24 cellular contexts compared by ENCODE assay signal in the genomic region with DNA sequence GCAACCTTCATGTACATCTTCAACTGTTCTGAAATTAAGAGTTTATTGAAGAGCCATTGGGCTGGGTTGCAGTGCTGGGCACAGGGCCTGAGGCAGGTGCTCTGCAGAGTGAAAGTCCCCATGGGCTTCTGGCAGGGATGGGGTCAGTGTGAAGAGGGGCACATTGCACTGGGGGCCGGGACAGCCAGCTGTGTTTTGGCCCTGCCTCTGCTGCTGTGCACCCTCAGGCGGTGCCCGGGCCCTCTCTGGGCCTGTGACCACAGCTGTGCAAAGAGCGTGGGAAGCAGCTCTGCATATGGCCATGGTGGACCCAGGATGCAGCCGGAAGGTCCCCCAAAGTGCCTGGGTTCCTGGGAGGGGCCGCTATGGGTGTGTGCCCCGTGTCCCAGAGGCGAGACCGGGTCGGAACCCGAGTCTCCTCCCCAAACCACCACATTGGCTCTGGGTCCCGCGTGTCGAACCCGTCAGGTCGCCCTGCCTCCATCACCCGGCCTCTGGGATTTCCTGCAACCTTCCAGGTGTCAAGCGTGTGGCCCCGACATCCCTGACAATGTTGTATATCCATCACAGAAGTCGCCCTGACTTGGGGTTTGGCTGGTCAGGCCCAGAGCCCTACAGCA.
"Had no signal": no experiment of that assay in that cellular context is flagged by ENCODE, and none has a peak within 500 bp of the region (broad histone marks: within the 10 kb centered on the region; RNA-seq: fewer than 3 reads in every experiment).

No MANE protein-coding gene starts in this region.

- H3K27ac ChIP-seq: coronary artery, neural progenitor cell, parathyroid adenoma, prostate gland, sigmoid colon, skin epidermis, testis, tibial nerve had no signal

- H3K36me3 ChIP-seq: neural progenitor cell, prostate gland, sigmoid colon, tibial nerve had no signal

- H3K4me1 ChIP-seq: neural progenitor cell, parathyroid adenoma, prostate gland, sigmoid colon, testis, tibial nerve had no signal

- H3K4me3 ChIP-seq: coronary artery, lung, neural progenitor cell, prostate gland, sigmoid colon, skin epidermis, testis, tibial nerve had no signal

- H3K27me3 ChIP-seq: neural progenitor cell, testis, tibial nerve had no signal

- DNase-seq: effector CD4-positive, alpha-beta T cell; endodermal cell; foreskin melanocyte; hippocampal formation; kidney glomerular epithelial cell; mesenchymal stem cell; midbrain; occipital lobe; retina; sigmoid colon; stimulated activated CD4-positive, alpha-beta T cell treated with anti-CD3 and anti-CD28 coated beads, Interleukin-2, amount 100 ng/mL, for 24 hours; stimulated activated CD4-positive, alpha-beta T cell treated with anti-CD3 and anti-CD28 coated beads, Interleukin-4, amount 100 ng/mL, for 4 hours; stimulated activated naive B cell treated with anti-CD40 and anti-IgM and Interleukin-4, amounts not matched to agents 10 μg/mL and 1 μg/mL and 100 μg/mL, for 72 hours; stimulated activated naive CD8-positive, alpha-beta T cell treated with anti-CD3 and anti-CD28 coated beads, Interleukin-15, amount 100 ng/mL, for 72 hours; testis had no signal

- ATAC-seq: left lobe of liver; natural killer cell treated with Interleukin-12 subunit alpha and Interleukin-12 subunit beta and Interleukin-15 and Interleukin-18, amount 100 ng/mL, for 72 hours; stimulated activated naive B cell treated with anti-CD40 and anti-IgM and Interleukin-4, amounts not matched to agents 10 μg/mL and 1 μg/mL and 100 μg/mL, for 72 hours; stimulated activated naive CD8-positive, alpha-beta T cell treated with anti-CD3 and anti-CD28 coated beads, Interleukin-15, amount 100 ng/mL, for 72 hours had no signal

- H3K9me3 ChIP-seq: prostate gland, sigmoid colon, testis had no signal
